ENCODE assay signal across 8 cellular contexts in the genomic region with DNA sequence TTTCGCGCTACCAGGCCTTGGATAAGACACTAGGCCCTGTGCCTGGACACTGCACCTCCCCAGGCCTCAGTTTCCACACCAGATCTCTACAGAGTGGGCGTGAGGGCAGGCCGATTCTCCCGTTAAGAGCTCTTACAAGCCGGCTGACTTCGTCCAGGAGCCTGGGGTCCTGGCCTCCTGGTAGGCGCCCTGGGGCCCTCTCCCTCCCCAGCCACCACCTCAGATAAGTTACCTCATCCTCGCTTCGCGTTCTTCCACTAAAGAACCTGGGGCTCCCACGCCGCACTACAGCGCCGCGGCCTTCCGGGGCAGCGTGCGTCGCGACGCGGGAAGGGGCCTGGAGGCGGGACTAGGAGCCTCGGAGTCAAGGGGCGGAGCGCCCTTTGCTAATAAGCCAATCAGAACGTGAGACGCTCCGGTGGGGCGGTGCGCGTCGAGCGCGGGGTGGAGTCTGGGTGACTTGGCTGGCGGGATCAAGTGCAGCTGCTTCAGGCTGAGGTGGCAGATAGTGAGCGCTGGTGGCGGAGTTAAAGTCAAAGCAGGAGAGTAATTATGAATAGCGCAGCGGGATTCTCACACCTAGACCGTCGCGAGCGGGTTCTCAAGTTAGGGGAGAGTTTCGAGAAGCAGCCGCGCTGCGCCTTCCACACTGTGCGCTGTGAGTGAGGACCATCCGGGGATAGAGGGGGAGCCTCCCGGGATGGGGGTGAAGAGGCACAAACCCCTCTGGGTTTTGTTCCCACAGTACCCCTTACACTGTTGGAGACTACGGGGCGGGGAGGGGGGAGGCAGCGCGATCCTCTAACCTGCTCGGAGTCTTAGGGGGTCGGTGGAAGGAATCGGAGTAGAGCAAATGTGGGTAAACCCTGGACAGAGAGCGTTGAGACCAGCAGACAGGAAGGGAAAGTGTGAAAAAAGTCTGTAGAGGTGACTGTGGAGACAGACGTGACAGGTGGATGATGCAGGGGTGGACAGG. TPM values are rescaled to one million over a fixed set of nuclear protein-coding genes. Genes with fewer than 3 reads are reported as not detected.
DNase-seq lines count a peak whose midpoint lies in the region; ATAC-seq lines count a peak whose summit lies in the region.

A gene (plus strand): TSS at position 476 of the 976 bp plus-strand sequence. CDS start 77 bp downstream, at position 553.
A gene with protein sequence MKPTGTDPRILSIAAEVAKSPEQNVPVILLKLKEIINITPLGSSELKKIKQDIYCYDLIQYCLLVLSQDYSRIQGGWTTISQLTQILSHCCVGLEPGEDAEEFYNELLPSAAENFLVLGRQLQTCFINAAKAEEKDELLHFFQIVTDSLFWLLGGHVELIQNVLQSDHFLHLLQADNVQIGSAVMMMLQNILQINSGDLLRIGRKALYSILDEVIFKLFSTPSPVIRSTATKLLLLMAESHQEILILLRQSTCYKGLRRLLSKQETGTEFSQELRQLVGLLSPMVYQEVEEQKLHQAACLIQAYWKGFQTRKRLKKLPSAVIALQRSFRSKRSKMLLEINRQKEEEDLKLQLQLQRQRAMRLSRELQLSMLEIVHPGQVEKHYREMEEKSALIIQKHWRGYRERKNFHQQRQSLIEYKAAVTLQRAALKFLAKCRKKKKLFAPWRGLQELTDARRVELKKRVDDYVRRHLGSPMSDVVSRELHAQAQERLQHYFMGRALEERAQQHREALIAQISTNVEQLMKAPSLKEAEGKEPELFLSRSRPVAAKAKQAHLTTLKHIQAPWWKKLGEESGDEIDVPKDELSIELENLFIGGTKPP (minus strand): TSS at position 327 of the 976 bp plus-strand sequence. CDS start 6,100 bp downstream, outside the sequence.

- peaks cover 5 to 16% (median 12%) of the 10 kb centered on the region in 11 experiments; a peak in 20 of 22 replicates for H3K9me3 ChIP-seq in BLaER1 treated with 17β-estradiol and CSF1 and Interleukin-3, amounts not matched to agents 10 nM and 100 nM (replicated peaks in 1 of 11)

- H3K4me3 Mint-ChIP-seq in activated CD4-positive, alpha-beta T cell treated with anti-CD3 and anti-CD28 coated beads, Interleukin-2, amount 10 ng/mL, durations not matched to agents 7 days and 5 days, result peak within 1 kb of the TSS; percentile 81

- no peaks in the 10 kb centered on the region for H3K27me3 Mint-ChIP-seq in activated CD4-positive, alpha-beta T cell treated with anti-CD3 and anti-CD28 coated beads, Interleukin-2, amount 10 ng/mL, durations not matched to agents 7 days and 5 days

- H3K36me3 Mint-ChIP-seq in activated CD4-positive, alpha-beta T cell treated with anti-CD3 and anti-CD28 coated beads, Interleukin-2, amount 10 ng/mL, durations not matched to agents 7 days and 5 days (ENCODE audit: low read depth), result peaks cover 29% of the 10 kb centered on the region

- H3K27ac ChIP-seq in BLaER1 treated with 17β-estradiol and CSF1 and Interleukin-3, amounts not matched to agents 10 nM and 100 nM, result peak within 1 kb of the TSS; percentile 66 to 91 (median 88)

- H3K36me3 ChIP-seq in BLaER1 treated with 17β-estradiol and CSF1 and Interleukin-3, amounts not matched to agents 10 nM and 100 nM, result peaks cover 27 to 69% (median 53%) of the 10 kb centered on the region in 11 experiments

- ATAC-seq in GM19328 (IDR thresholded peaks at IDR 0.05; ENCODE audit: unreplicated experiment) (peak; percentile 98), HG03520 (IDR thresholded peaks at IDR 0.05; ENCODE audit: unreplicated experiment) (peak; percentile 95), left lobe of liver (peak; percentile 100)

- H3K4me3 ChIP-seq in BLaER1 treated with 17β-estradiol and CSF1 and Interleukin-3, amounts not matched to agents 10 nM and 100 nM, result peak within 1 kb of the TSS; percentile 72 to 92 (median 82)

- H3K9ac ChIP-seq in BLaER1 treated with 17β-estradiol and CSF1 and Interleukin-3, amounts not matched to agents 10 nM and 100 nM, result peak within 1 kb of the TSS; percentile 85 to 92 (median 91)

- H3K27ac Mint-ChIP-seq in activated CD4-positive, alpha-beta T cell treated with anti-CD3 and anti-CD28 coated beads, Interleukin-2, amount 10 ng/mL, durations not matched to agents 7 days and 5 days, result peak within 1 kb of the TSS; percentile 95

- peaks cover 44% of the 10 kb centered on the region for H3K4me1 Mint-ChIP-seq in activated CD4-positive, alpha-beta T cell treated with anti-CD3 and anti-CD28 coated beads, Interleukin-2, amount 10 ng/mL, durations not matched to agents 7 days and 5 days

- CTCF ChIA-PET in activated CD4-positive, alpha-beta T cell treated with anti-CD3 and anti-CD28 coated beads, Interleukin-2, amount 10 ng/mL, durations not matched to agents 7 days and 5 days (lab: Charles Lee), result interaction anchor here (0.6 kb wide), 2 partner anchors 9 to 53 kb away, joined by 3 read pairs; no protein-coding TSS in a partner anchor

- no peaks in the 10 kb centered on the region for H3K27me3 ChIP-seq in BLaER1 treated with 17β-estradiol and CSF1 and Interleukin-3, amounts not matched to agents 10 nM and 100 nM

- H3K9me3 Mint-ChIP-seq in activated CD4-positive, alpha-beta T cell treated with anti-CD3 and anti-CD28 coated beads, Interleukin-2, amount 10 ng/mL, durations not matched to agents 7 days and 5 days, result no peaks in the 10 kb centered on the region

- peak within 1 kb of the TSS; percentile 87 to 99 (median 94) for H3K4me2 ChIP-seq in BLaER1 treated with 17β-estradiol and CSF1 and Interleukin-3, amounts not matched to agents 10 nM and 100 nM

- DNase-seq in NCI-H69 (lab: John Stamatoyannopoulos, UW) (peak; percentile 95), dedifferentiated amniotic fluid mesenchymal stem cell (ENCODE audit: extremely low spot score) (peak; percentile 94), left lobe of liver (ENCODE audit: low spot score) (peak; percentile 98)
- peak; percentile 96 for DNase-seq in activated CD4-positive, alpha-beta T cell treated with anti-CD3 and anti-CD28 coated beads, Interleukin-2, amount 10 ng/mL, durations not matched to agents 7 days and 5 days
- peak; percentile 93 for DNase-seq in stimulated activated CD4-positive, alpha-beta T cell treated with anti-CD3 and anti-CD28 coated beads, Interleukin-2, amount 100 ng/mL, for 4 hours (ENCODE audit: low read depth)

- H3K4me1 ChIP-seq in BLaER1 treated with 17β-estradiol and CSF1 and Interleukin-3, amounts not matched to agents 10 nM and 100 nM, result peaks cover 32 to 42% (median 37%) of the 10 kb centered on the region in 10 experiments

- POLR2A ChIA-PET in activated CD4-positive, alpha-beta T cell treated with anti-CD3 and anti-CD28 coated beads, Interleukin-2, amount 10 ng/mL, durations not matched to agents 7 days and 5 days (lab: Charles Lee), result no interaction called here

- peaks cover 0 to 16% (median 0%) of the 10 kb centered on the region in 11 experiments; a peak in 5 of 22 replicates for H4K20me1 ChIP-seq in BLaER1 treated with 17β-estradiol and CSF1 and Interleukin-3, amounts not matched to agents 10 nM and 100 nM

RNA-seq across cellular contexts. Expression of the first gene that starts in this region (rescaled TPM):
- 10 to 100 TPM in 1 of 2 experiments, 1 to 10 TPM in 1; 9.4 to 11.7 TPM for total RNA-seq in activated CD4-positive, alpha-beta T cell treated with anti-CD3 and anti-CD28 coated beads, Interleukin-2, amount 10 ng/mL, durations not matched to agents 7 days and 5 days
- 2.2 TPM for total RNA-seq in left lobe of liver

RNA-seq across cellular contexts. Expression of the second gene that starts in this region (rescaled TPM):
- 10 to 100 TPM; 28.4 to 34.0 TPM for total RNA-seq in activated CD4-positive, alpha-beta T cell treated with anti-CD3 and anti-CD28 coated beads, Interleukin-2, amount 10 ng/mL, durations not matched to agents 7 days and 5 days
- 3.9 TPM for total RNA-seq in left lobe of liver

Comparison
In these comparisons a context has a peak if more than half of its experiments do, and no peak if none do; other contexts are left out.
1. Peak in every context shown above with its lines: DNase-seq, ATAC-seq, H3K4me3 ChIP-seq and H3K27ac ChIP-seq.